1 cellular context compared by ENCODE assay signal in the genomic region with DNA sequence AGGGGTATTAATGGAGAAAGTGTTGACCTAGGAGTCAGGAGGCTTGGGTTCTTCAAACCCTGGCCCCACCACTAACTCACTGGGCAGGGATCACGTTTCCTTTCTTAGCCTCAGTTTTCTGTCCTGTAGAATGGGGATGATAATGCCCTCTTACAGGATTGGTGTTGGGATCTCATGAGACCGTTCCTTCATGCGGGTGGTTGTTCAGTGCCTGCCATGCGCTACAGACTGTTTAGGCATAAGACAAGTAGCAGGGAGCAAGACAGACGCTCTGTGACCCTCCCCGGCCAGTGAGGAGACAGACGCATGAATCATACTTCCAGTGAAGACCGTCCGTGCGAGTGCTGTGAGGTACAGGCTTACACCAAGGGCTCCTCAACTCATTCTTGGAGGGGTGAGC.
TF ChIP-seq lines count a peak whose summit lies in the region.

No MANE protein-coding gene starts in this region.

TF ChIP-seq in GM23338, 12 proteins besides CTCF, POLR2A, EP300 and RAD21 (continued from another document):
- TF ChIP-seq, protein P1, sequence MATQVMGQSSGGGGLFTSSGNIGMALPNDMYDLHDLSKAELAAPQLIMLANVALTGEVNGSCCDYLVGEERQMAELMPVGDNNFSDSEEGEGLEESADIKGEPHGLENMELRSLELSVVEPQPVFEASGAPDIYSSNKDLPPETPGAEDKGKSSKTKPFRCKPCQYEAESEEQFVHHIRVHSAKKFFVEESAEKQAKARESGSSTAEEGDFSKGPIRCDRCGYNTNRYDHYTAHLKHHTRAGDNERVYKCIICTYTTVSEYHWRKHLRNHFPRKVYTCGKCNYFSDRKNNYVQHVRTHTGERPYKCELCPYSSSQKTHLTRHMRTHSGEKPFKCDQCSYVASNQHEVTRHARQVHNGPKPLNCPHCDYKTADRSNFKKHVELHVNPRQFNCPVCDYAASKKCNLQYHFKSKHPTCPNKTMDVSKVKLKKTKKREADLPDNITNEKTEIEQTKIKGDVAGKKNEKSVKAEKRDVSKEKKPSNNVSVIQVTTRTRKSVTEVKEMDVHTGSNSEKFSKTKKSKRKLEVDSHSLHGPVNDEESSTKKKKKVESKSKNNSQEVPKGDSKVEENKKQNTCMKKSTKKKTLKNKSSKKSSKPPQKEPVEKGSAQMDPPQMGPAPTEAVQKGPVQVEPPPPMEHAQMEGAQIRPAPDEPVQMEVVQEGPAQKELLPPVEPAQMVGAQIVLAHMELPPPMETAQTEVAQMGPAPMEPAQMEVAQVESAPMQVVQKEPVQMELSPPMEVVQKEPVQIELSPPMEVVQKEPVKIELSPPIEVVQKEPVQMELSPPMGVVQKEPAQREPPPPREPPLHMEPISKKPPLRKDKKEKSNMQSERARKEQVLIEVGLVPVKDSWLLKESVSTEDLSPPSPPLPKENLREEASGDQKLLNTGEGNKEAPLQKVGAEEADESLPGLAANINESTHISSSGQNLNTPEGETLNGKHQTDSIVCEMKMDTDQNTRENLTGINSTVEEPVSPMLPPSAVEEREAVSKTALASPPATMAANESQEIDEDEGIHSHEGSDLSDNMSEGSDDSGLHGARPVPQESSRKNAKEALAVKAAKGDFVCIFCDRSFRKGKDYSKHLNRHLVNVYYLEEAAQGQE (IDR thresholded peaks at IDR 0.05; ENCODE audit: unreplicated experiment) = no peak
- no peak for TF ChIP-seq NANOG (IDR thresholded peaks at IDR 0.05; ENCODE audit: borderline replicate concordance)
- TF ChIP-seq STAT1 (IDR thresholded peaks at IDR 0.05; ENCODE audit: unreplicated experiment) = no peak
- no peak for TF ChIP-seq POLR2AphosphoS5 (IDR thresholded peaks at IDR 0.05; ENCODE audit: low read depth)
- TF ChIP-seq EZH2phosphoT487 (IDR thresholded peaks at IDR 0.05; ENCODE audit: unreplicated experiment) = no peak
- no peak for TF ChIP-seq CREB1 (CRISPR knock-in tag; IDR thresholded peaks at IDR 0.05; ENCODE audit: low read depth)
